Comparison of ENCODE assay signal across 1 cellular context in genomic region chr6:7907159-7907558, GRCh38.
TF ChIP-seq lines count a peak whose summit lies in the region.

No MANE protein-coding gene starts in this region.

TF ChIP-seq in SK-N-SH, 30 proteins besides CTCF, POLR2A, EP300 and RAD21 (continued from another document):
- TF ChIP-seq POLR2AphosphoS5 (IDR thresholded peaks at IDR 0.05; ENCODE audit: low read depth, low read length), result no peak
- no peak for TF ChIP-seq MXI1 (IDR thresholded peaks at IDR 0.05; ENCODE audit: low read depth, low read length)
- TF ChIP-seq RXRA (IDR thresholded peaks at IDR 0.05; ENCODE audit: borderline replicate concordance, low read depth), result no peak
